Comparison of ENCODE assay signal across 28 cellular contexts in genomic region chr16:3389663-3390338, GRCh38. TPM values are rescaled to one million over a fixed set of nuclear protein-coding genes. Genes with fewer than 3 reads are reported as not detected.
"Had no signal": no experiment of that assay in that cellular context is flagged by ENCODE, and none has a peak within 500 bp of the region (broad histone marks: within the 10 kb centered on the region; RNA-seq: fewer than 3 reads in every experiment).

No MANE protein-coding gene starts in this region.

- H3K4me1 ChIP-seq: foreskin keratinocyte, lower lobe of right lung, vagina had no signal

- H3K27ac Mint-ChIP-seq: activated B cell treated with CpG ODN at 0.5 μM for 24 hours; activated CD4-positive, alpha-beta T cell treated with anti-CD3 and anti-CD28 coated beads for 36 hours; activated naive CD4-positive, alpha-beta T cell treated with anti-CD3 and anti-CD28 coated beads for 36 hours; type B pancreatic cell had no signal

- FAIRE-seq: keratinocyte, TTC549 had no signal

- H3K4me3 Mint-ChIP-seq: activated B cell treated with CpG ODN at 0.5 μM for 24 hours; activated CD4-positive, alpha-beta T cell treated with anti-CD3 and anti-CD28 coated beads for 36 hours; activated naive CD4-positive, alpha-beta T cell treated with anti-CD3 and anti-CD28 coated beads for 36 hours; type B pancreatic cell had no signal

- H3K4me3 ChIP-seq: lower lobe of right lung, mucosa of descending colon, thoracic aorta, vagina had no signal

- H3K27me3 Mint-ChIP-seq: activated B cell treated with CpG ODN at 0.5 μM for 24 hours; activated CD4-positive, alpha-beta T cell treated with anti-CD3 and anti-CD28 coated beads for 36 hours; type B pancreatic cell had no signal

- H3K27ac ChIP-seq: foreskin keratinocyte, lower lobe of right lung, thoracic aorta, vagina had no signal

- H3K27me3 ChIP-seq: foreskin keratinocyte, vagina had no signal

- DNase-seq: activated B cell treated with CpG ODN at 0.5 μM for 24 hours; activated CD4-positive, alpha-beta T cell treated with anti-CD3 and anti-CD28 coated beads for 36 hours; activated CD4-positive, alpha-beta T cell treated with anti-CD3 and anti-CD28 coated beads, Interleukin-2, amount 50 U/mL, for 4 hours; activated CD8-positive, alpha-beta memory T cell treated with anti-CD3 and anti-CD28 coated beads, Interleukin-2, amount 50 U/mL, for 48 hours; activated naive CD4-positive, alpha-beta T cell treated with anti-CD3 and anti-CD28 coated beads for 36 hours; activated T-cell treated with anti-CD3 and anti-CD28 coated beads, Interleukin-2, amount 50 U/mL, for 48 hours; amygdala; cerebellar nuclear complex; cortex of kidney; foreskin keratinocyte; lower lobe of right lung; mesendoderm; mucosa of descending colon; stimulated activated CD4-positive, alpha-beta T cell treated with anti-CD3 and anti-CD28 coated beads, Interleukin-2, amount 100 ng/mL, for 48 hours; stimulated activated CD8-positive, alpha-beta memory T cell treated with anti-CD3 and anti-CD28 coated beads, Interleukin-4, amount 100 ng/mL, for 48 hours; stimulated activated naive CD4-positive, alpha-beta T cell had no signal

RNA-seq across cellular contexts. Expression of gene OR2C1, which starts 34.1 kb away (rescaled TPM):
- total RNA-seq: activated CD4-positive, alpha-beta T cell treated with anti-CD3 and anti-CD28 coated beads for 36 hours; activated CD8-positive, alpha-beta memory T cell treated with anti-CD3 and anti-CD28 coated beads for 36 hours; activated naive CD4-positive, alpha-beta T cell treated with anti-CD3 and anti-CD28 coated beads for 36 hours; bronchial epithelial cell; glomerular endothelial cell; lower lobe of right lung; omental fat pad; posterior vena cava; T-helper 2 cell treated with Interferon-gamma antibody and Interleukin-4, amounts not matched to agents 100 ng/mL and 5 ng/mL, for 36 hours; thoracic aorta had no signal
- polyA plus RNA-seq: foreskin keratinocyte, neural cell had no signal
